1 cellular context compared by ENCODE assay signal in genomic region chr22:41343300-41343699, GRCh38.
TF ChIP-seq lines count a peak whose summit lies in the region.

No MANE protein-coding gene starts in this region.

TF ChIP-seq in SK-N-SH treated with all-trans-retinoic acid at 6 μM for 48 hours, 23 proteins besides CTCF, POLR2A, EP300 and RAD21 (continued from another document):
- TF ChIP-seq CREB5 (CRISPR knock-in tag; IDR thresholded peaks at IDR 0.05; ENCODE audit: low read depth) (no peak), ZFP30 (CRISPR knock-in tag; IDR thresholded peaks at IDR 0.05) (no peak), SNAI2 (CRISPR knock-in tag; IDR thresholded peaks at IDR 0.05) (no peak), TSHZ2 (CRISPR knock-in tag; IDR thresholded peaks at IDR 0.05) (no peak), PATZ1 (CRISPR knock-in tag; IDR thresholded peaks at IDR 0.05; ENCODE audit: borderline replicate concordance) (no peak)
TF ChIP-seq in SK-N-SH treated with all-trans-retinoic acid at 6 μM for 48 hours: peak in this region for 0.
